8 cellular contexts compared by ENCODE assay signal in the genomic region with DNA sequence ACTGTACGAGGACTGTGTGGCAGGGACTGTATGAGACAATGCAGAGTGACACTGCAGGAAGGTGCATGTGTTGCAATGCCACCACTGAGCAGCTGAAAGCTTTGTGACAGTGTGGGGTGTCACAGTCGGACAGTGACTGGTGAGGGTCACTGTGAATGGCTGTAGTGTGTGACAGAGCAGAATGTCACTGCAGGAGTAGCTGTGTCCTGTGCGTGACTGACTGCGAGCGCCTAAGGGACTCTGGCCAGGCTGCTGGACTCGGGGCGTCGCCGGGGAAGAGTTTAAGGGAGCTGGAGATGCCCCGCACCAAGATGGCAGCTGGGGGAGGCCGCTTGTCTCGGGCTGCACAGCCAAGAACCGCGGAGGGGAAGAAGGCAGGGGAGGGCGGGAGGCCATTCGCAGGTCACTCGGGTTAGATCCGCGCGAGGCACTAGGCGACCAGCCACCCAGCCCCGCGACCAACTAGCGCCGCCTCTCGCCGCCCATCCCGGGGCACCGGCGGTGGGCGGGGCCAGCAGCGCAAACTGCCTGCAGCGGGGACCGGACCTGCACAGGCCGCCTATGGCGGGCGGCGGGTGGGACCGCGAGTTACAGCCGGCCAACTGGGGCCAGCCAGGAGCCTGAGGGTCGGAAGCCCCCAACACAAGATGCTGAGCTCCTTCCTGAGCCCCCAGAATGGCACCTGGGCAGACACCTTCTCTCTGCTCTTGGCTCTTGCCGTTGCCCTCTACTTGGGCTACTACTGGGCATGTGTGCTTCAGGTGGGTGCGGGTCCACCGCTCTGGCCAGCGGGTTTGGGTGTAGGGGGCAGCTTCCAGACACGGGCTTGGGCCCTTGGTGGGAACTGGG. TPM values are rescaled to one million over a fixed set of nuclear protein-coding genes. Genes with fewer than 3 reads are reported as not detected.
DNase-seq lines count a peak whose midpoint lies in the region; ATAC-seq lines count a peak whose summit lies in the region.

A gene (plus strand): TSS at position 514 of the 849 bp plus-strand sequence. CDS start 134 bp downstream, at position 648.

- DNase-seq in NCI-H69 (lab: John Stamatoyannopoulos, UW) (peak; percentile 40), epidermal melanocyte (ENCODE audit: insufficient read length, low spot score) (peak; percentile 54), mucosa of gallbladder (ENCODE audit: low spot score) (peak; percentile 54)
- DNase-seq in activated CD8-positive, alpha-beta memory T cell treated with anti-CD3 and anti-CD28 coated beads, Interleukin-2, amount 50 U/mL, for 4 hours, result peak; percentile 68
- peak; percentile 7 to 41 for DNase-seq in stimulated activated CD8-positive, alpha-beta memory T cell treated with anti-CD3 and anti-CD28 coated beads, Interleukin-4, amount 100 ng/mL, for 1 hour (ENCODE audit: low read depth in 2 of 2, low spot score in 1 of 2)

- peak; percentile 60 for ATAC-seq in GM19023 (IDR thresholded peaks at IDR 0.05; ENCODE audit: unreplicated experiment)
- no peak for ATAC-seq in HG02840 (IDR thresholded peaks at IDR 0.05; ENCODE audit: low FRiP score, unreplicated experiment)
- ATAC-seq in GM21360 (IDR thresholded peaks at IDR 0.05; ENCODE audit: unreplicated experiment), result no peak

RNA-seq across cellular contexts. Expression of the gene that starts here (rescaled TPM):
- 0.37 TPM for total RNA-seq in mucosa of gallbladder

Comparison
In these comparisons a context has a peak if more than half of its experiments do, and no peak if none do; other contexts are left out.
1. Peak in DNase-seq in mucosa of gallbladder; RNA of the gene not detected or under 1 TPM.